Comparison of ENCODE assay signal across 8 cellular contexts in the genomic region with DNA sequence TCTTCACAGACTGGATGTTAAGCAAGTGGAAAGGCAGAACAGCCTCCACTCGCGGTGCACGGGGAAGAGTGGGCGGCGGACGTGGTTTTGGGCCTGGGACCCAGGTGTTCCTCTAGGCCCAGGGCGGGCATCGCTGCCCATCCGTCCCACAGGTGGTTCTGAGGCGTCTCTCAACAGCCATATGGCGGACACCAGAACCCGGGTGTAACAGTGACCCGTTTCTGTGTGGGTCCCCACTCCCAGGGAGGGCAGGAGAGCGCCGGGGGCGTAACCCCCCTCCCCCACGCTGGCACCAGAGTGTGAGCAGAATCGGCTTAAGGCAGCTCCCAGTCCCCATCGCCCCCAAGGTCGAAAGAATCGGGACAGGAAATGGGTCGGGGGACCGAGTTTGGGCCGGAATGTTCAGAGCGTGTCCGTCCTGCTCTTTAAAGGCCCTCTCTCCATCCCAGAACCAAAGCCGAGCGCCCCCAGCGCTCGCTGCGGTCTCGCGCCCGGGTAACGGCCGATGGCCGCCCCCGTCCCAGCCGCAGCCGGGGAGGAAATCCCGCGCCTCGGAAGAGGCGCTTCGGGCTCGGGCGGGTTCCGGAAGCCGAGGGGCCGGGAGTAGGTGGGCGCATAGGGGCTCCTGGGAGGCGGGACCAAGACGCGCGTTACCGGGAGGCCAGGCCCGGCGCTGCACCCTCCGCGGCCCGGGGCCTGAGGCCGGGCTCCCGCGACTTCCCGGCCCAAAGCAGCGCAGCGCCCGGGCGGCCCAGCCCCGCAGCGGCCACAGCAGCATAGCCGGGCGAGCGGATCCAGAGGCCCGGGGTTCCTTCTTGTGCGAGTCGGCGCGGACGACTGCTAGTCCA.
A peak's percentile ranks its signal among the peaks of the same experiment; 100 is the strongest.
DNase-seq lines count a peak whose midpoint lies in the region; ATAC-seq lines count a peak whose summit lies in the region.

A gene (minus strand): TSS at position 839 of the 848 bp plus-strand sequence. CDS start 61 bp downstream, at position 778.

- no peaks in the 10 kb centered on the region for H3K27me3 ChIP-seq in layer of hippocampus (ENCODE audit: control insufficient read depth, insufficient read depth, low read length)

- no peak for ATAC-seq in GM21717 (IDR thresholded peaks at IDR 0.05; ENCODE audit: unreplicated experiment)

- DNase-seq in NCI-H345 (lab: John Stamatoyannopoulos, UW) (peak; percentile 50), NCI-H345 treated with DMSO at 0.1 percent for 48 hours (lab: John Stamatoyannopoulos, UW; ENCODE audit: unreplicated experiment) (no peak), NAMALWA (ENCODE audit: low spot score) (peak; percentile 41), dedifferentiated amniotic fluid mesenchymal stem cell (ENCODE audit: extremely low spot score) (peak; percentile 45)
- DNase-seq in activated CD4-positive, alpha-beta T cell treated with anti-CD3 and anti-CD28 coated beads, Interleukin-2, amount 50 U/mL, for 1 hour, result peak; percentile 34
- peak; percentile 19 to 57 for DNase-seq in stimulated activated CD4-positive, alpha-beta T cell treated with anti-CD3 and anti-CD28 coated beads, Interleukin-15, amount 100 ng/mL, for 1 hour (ENCODE audit: low read depth in 1 of 2, low spot score in 1 of 2)

- H3K27ac ChIP-seq in layer of hippocampus (ENCODE audit: low read depth, low read length), result peak within 1 kb of the TSS; percentile 91
